In the genomic region with DNA sequence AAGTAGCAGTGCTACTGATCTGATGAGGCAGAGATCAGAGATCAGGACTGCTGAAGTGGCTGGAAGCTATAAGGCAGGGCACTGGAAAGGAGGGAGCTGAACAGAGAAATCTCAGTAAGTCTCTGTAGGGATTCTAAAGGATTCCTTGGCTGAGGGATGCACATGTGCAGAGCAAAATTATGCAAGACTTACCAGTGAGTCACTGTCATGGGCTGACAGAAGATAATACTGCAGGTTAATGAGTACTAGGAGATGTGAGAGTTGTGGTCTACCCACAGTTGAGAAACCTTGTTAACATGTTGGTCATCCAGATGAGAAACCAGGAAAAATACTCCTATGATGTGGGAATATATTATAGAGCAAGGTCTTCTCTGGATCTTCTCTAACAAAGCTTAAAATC, we compare ENCODE assay signal across 22 cellular contexts.
DNase-seq lines count a peak whose midpoint lies in the region; ATAC-seq, FAIRE-seq and TF ChIP-seq lines count a peak whose summit lies in the region.
"Had no signal": no experiment of that assay in that cellular context is flagged by ENCODE, and none has a peak within 500 bp of the region (broad histone marks: within the 10 kb centered on the region; RNA-seq: fewer than 3 reads in every experiment).

No MANE protein-coding gene starts in this region.

- DNase-seq in NK-92 treated with Interleukin-12 subunit alpha and Interleukin-12 subunit beta, amount 100 ng/mL, for 24 hours (lab: John Stamatoyannopoulos, UW) = peak; percentile 16
- DNase-seq in NK-92 (lab: John Stamatoyannopoulos, UW; ENCODE audit: unreplicated experiment) = no peak
- peak; percentile 15 for DNase-seq in astrocyte of the cerebellum (ENCODE audit: low read depth)
- DNase-seq in smooth muscle cell (lab: John Stamatoyannopoulos, UW; ENCODE audit: unreplicated experiment) = no peak
- DNase-seq in DMS 273 treated with DMSO at 0.1 percent for 48 hours (lab: John Stamatoyannopoulos, UW) = no peak
- no peak for DNase-seq in ascending aorta (ENCODE audit: low spot score in 2 of 2)
- DNase-seq: 8988T; activated CD4-positive, alpha-beta T cell treated with anti-CD3 and anti-CD28 coated beads, Interleukin-2, amount 50 U/mL, for 48 hours; activated naive CD4-positive, alpha-beta T cell; activated T-cell treated with anti-CD3 and anti-CD28 coated beads for 4 hours; C1 segment of cervical spinal cord; DMS153; endodermal cell; hypothalamus; NCI-H526 treated with DMSO at 0.1 percent for 48 hours; stimulated activated CD4-positive, alpha-beta T cell treated with anti-CD3 and anti-CD28 coated beads, Interleukin-4, amount 100 ng/mL, for 24 hours; uterus had no signal

- no peaks in the 10 kb centered on the region for H4K20me1 ChIP-seq in smooth muscle cell (ENCODE audit: low read depth)

- FAIRE-seq in islet of Langerhans (lab: Jason Lieb, UNC) = peak; percentile 30
- FAIRE-seq: colon had no signal

- H3K4me3 ChIP-seq in astrocyte of the cerebellum (ENCODE audit: low read depth, low read length) (no peak overlapping the region), smooth muscle cell (no peak overlapping the region), ascending aorta (no peak overlapping the region)
- H3K4me3 ChIP-seq: prostate gland, uterus had no signal

- ATAC-seq in GM18498 (IDR thresholded peaks at IDR 0.05; ENCODE audit: unreplicated experiment) = no peak
- ATAC-seq: HCT116 had no signal

- H3K27ac ChIP-seq in smooth muscle cell (ENCODE audit: low read depth) (peak overlapping the region; percentile 70), ascending aorta (no peak overlapping the region)
- H3K27ac ChIP-seq: prostate gland, uterus had no signal

- H3K79me2 ChIP-seq in smooth muscle cell (ENCODE audit: low read depth) = no peaks in the 10 kb centered on the region

- H3K9ac ChIP-seq in smooth muscle cell (ENCODE audit: low read depth) = no peak overlapping the region

- no peak for TF ChIP-seq CTCF in astrocyte of the cerebellum (IDR thresholded peaks at IDR 0.05; ENCODE audit: low read depth, low read length, missing control alignments)
- TF ChIP-seq CTCF in smooth muscle cell (IDR thresholded peaks at IDR 0.05; ENCODE audit: borderline replicate concordance, insufficient read depth, poor library complexity, severe bottlenecking) = no peak
- TF ChIP-seq CTCF in ascending aorta (IDR thresholded peaks at IDR 0.05) = no peak

- no peak overlapping the region for H2AFZ ChIP-seq in smooth muscle cell (ENCODE audit: low read depth)

- H3K36me3 ChIP-seq in smooth muscle cell (ENCODE audit: low read depth) (no peaks in the 10 kb centered on the region), ascending aorta (no peaks in the 10 kb centered on the region)
- H3K36me3 ChIP-seq: prostate gland, uterus had no signal

- H3K9me3 ChIP-seq in smooth muscle cell (replicated peaks; ENCODE audit: low read depth) = no peaks in the 10 kb centered on the region
- H3K9me3 ChIP-seq in ascending aorta = no peaks in the 10 kb centered on the region
- H3K9me3 ChIP-seq: prostate gland, uterus had no signal

- H3K27me3 ChIP-seq in smooth muscle cell (ENCODE audit: low read depth) = no peaks in the 10 kb centered on the region
- H3K27me3 ChIP-seq in ascending aorta = no peaks in the 10 kb centered on the region
- H3K27me3 ChIP-seq: uterus had no signal

- H3K4me1 ChIP-seq in smooth muscle cell (ENCODE audit: low read depth) (no peaks in the 10 kb centered on the region), ascending aorta (no peaks in the 10 kb centered on the region)
- H3K4me1 ChIP-seq: prostate gland, uterus had no signal

- no peak overlapping the region for H3K4me2 ChIP-seq in smooth muscle cell

- in situ Hi-C loops in astrocyte of the cerebellum (cut with HindIII; ENCODE audit: low sequenced_read_pairs) = no loop called here

- H3F3A ChIP-seq in smooth muscle cell (ENCODE audit: low read depth) = no peaks in the 10 kb centered on the region

- intact Hi-C loops in ascending aorta (cut with DNase I) = no loop called here

Comparison
In these comparisons a context has a peak if more than half of its experiments do, and no peak if none do; other contexts are left out.
1. DNase-seq: peak in NK-92 treated with Interleukin-12 subunit alpha and Interleukin-12 subunit beta, amount 100 ng/mL, for 24 hours (single experiment) and astrocyte of the cerebellum (single experiment); none in NK-92 (single experiment), smooth muscle cell (single experiment), DMS 273 treated with DMSO at 0.1 percent for 48 hours (single experiment) and ascending aorta (0 of 2).